In the genomic region with DNA sequence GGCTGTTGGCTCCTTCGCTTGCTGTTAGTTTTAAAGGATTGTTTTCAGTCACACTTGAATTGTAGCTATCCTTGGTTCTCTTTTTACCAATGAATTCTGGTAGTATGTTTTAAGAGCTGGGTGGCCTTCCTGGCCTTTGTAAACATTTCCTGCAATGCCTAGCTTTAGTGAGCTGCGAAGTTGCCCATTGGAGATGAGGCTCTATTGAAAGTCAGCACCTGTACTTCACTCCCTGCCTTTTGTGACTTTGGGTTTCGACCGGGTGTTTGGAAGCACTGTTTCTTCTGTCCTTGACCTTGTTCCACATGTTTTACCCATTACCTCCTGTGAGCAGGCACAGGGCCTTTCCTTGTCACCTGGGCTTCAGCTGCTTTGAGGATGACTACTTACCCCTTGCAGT, we compare ENCODE assay signal across 18 cellular contexts.
A peak's percentile ranks its signal among the peaks of the same experiment; 100 is the strongest.
DNase-seq lines count a peak whose midpoint lies in the region; ATAC-seq, FAIRE-seq and TF ChIP-seq lines count a peak whose summit lies in the region.
"Had no signal": no experiment of that assay in that cellular context is flagged by ENCODE, and none has a peak within 500 bp of the region (broad histone marks: within the 10 kb centered on the region; RNA-seq: fewer than 3 reads in every experiment).

No MANE protein-coding gene starts in this region.

- no peak overlapping the region for H2AFZ ChIP-seq in HepG2 (ENCODE audit: low read length)

- CTCF ChIA-PET in WTC11 (lab: Charles Lee) (interaction anchor here (0.6 to 1.1 kb wide), 2 partner anchors 14 to 65 kb away, joined by 3 to 4 read pairs; no protein-coding TSS in a partner anchor), HepG2 (lab: Yijun Ruan, JAX; ENCODE audit: low intra/inter-chr PET ratio, low total read pairs) (no interaction called here)

- peak overlapping the region; percentile 56 for H3K4me3 Mint-ChIP-seq in activated naive CD4-positive, alpha-beta T cell treated with anti-CD3 and anti-CD28 coated beads, Interleukin-2, amount 50 U/mL, for 24 hours
- H3K4me3 Mint-ChIP-seq in WTC11: 0 out of 2 replicates have a peak overlapping the region, but pooled peaks have one; percentile 14
- H3K4me3 Mint-ChIP-seq: stimulated activated naive CD8-positive, alpha-beta T cell treated with anti-CD3 and anti-CD28 coated beads, Interleukin-15, amount 100 ng/mL, for 72 hours had no signal

- H3K36me3 Mint-ChIP-seq in activated naive CD4-positive, alpha-beta T cell treated with anti-CD3 and anti-CD28 coated beads, Interleukin-2, amount 50 U/mL, for 24 hours: peaks cover 19% of the 10 kb centered on the region
- peaks cover 6% of the 10 kb centered on the region for H3K36me3 Mint-ChIP-seq in WTC11

- no peak overlapping the region for H3K4me2 ChIP-seq in HepG2 (ENCODE audit: low read depth, low read length)

- peaks cover 80% of the 10 kb centered on the region for H3K79me2 ChIP-seq in HepG2 (ENCODE audit: insufficient read depth, low read length)

- TF ChIP-seq RAD21 in HepG2 (CRISPR knock-in tag; IDR thresholded peaks at IDR 0.05): no peak

- peaks cover 43% of the 10 kb centered on the region for H4K20me1 ChIP-seq in HepG2 (ENCODE audit: insufficient read depth, low read length)

- BruUV-seq in HepG2 (replicated peaks; lab: Mats Ljungman, UMichigan): no TSS peak

- in situ Hi-C loops in HepG2 (cut with HindIII; ENCODE audit: extremely low pct_ligation_motif_present, low pct_unique_long_range_greater_than_20kb): no loop called here

- intact Hi-C loops in HepG2 (cut with micrococcal nuclease; ENCODE audit: unreplicated experiment) (loop anchor here (5.0 kb wide), 1 partner anchor 54 kb away; no protein-coding TSS in a partner anchor), spleen (cut with DNase I; ENCODE audit: low total_unique reads) (no loop called here)

- DNase-seq in activated naive CD4-positive, alpha-beta T cell (lab: John Stamatoyannopoulos, UW): no peak
- DNase-seq in WTC11 (ENCODE audit: low spot score) (no peak), HepG2 (ENCODE audit: low spot score) (no peak), spleen (no peak), NCI-H187 (lab: John Stamatoyannopoulos, UW) (no peak), NCI-H446 treated with DMSO at 0.1 percent for 48 hours (lab: John Stamatoyannopoulos, UW) (no peak), GM20000 (ENCODE audit: low spot score) (no peak)
- DNase-seq: activated naive CD4-positive, alpha-beta T cell treated with Interleukin-2 at 50 U/mL for 16 hours; brain microvascular endothelial cell; dorsolateral prefrontal cortex; NCI-H146; pancreas; stimulated activated naive CD8-positive, alpha-beta T cell treated with anti-CD3 and anti-CD28 coated beads, Interleukin-15, amount 100 ng/mL, for 72 hours; T-helper 1 cell; uterus had no signal

- H3K4me1 Mint-ChIP-seq in activated naive CD4-positive, alpha-beta T cell treated with anti-CD3 and anti-CD28 coated beads, Interleukin-2, amount 50 U/mL, for 24 hours: peaks cover 75% of the 10 kb centered on the region
- peaks cover 58% of the 10 kb centered on the region for H3K4me1 Mint-ChIP-seq in WTC11

- TF ChIP-seq CTCF in WTC11 (IDR thresholded peaks at IDR 0.05) (no peak), HepG2 (CRISPR knock-in tag; IDR thresholded peaks at IDR 0.05) (no peak), spleen (IDR thresholded peaks at IDR 0.05 in 8 of 11, conservative IDR thresholded peaks at IDR 0.05 in 3 of 11) (no peak), GM20000 (IDR thresholded peaks at IDR 0.05; ENCODE audit: extremely low read depth, missing control alignments) (no peak)

- H3K4me3 ChIP-seq in HepG2 (replicated peaks in 1 of 3; ENCODE audit: insufficient read depth in 1 of 3, low read depth in 2 of 3, low read length in 3 of 3): no peak overlapping the region
- no peak overlapping the region for H3K4me3 ChIP-seq in spleen
- H3K4me3 ChIP-seq: dorsolateral prefrontal cortex, esophagus muscularis mucosa, pancreas, uterus had no signal

- POLR2A ChIA-PET in WTC11 (lab: Charles Lee): no interaction called here
- POLR2A ChIA-PET in HepG2 (lab: Yijun Ruan, JAX): interaction anchor here (0.9 to 1.3 kb wide), 2 partner anchors 65 to 164 kb away, joined by 3 to 4 read pairs; a partner anchor contains a TSS

- no peaks in the 10 kb centered on the region for H3K27me3 ChIP-seq in HepG2 (ENCODE audit: control insufficient read depth in 1 of 2, insufficient read depth in 2 of 2, low read length in 2 of 2)
- no peaks in the 10 kb centered on the region for H3K27me3 ChIP-seq in spleen (replicated peaks in 1 of 7)
- H3K27me3 ChIP-seq: brain microvascular endothelial cell, dorsolateral prefrontal cortex, esophagus muscularis mucosa, pancreas, uterus had no signal

- H3K36me3 ChIP-seq in HepG2 (replicated peaks in 1 of 2; ENCODE audit: control insufficient read depth in 1 of 2, insufficient read depth in 2 of 2, low read length in 2 of 2) (peaks cover 2 to 8% of the 10 kb centered on the region in 2 experiments; a peak in 2 of 5 replicates), spleen (peaks cover 0 to 36% (median 0%) of the 10 kb centered on the region in 6 donors)
- H3K36me3 ChIP-seq: brain microvascular endothelial cell, pancreas, uterus had no signal

- no peaks in the 10 kb centered on the region for H3K27me3 Mint-ChIP-seq in activated naive CD4-positive, alpha-beta T cell treated with anti-CD3 and anti-CD28 coated beads, Interleukin-2, amount 50 U/mL, for 24 hours
- H3K27me3 Mint-ChIP-seq in WTC11 (ENCODE audit: low read depth): no peaks in the 10 kb centered on the region
- H3K27me3 Mint-ChIP-seq: stimulated activated naive CD8-positive, alpha-beta T cell treated with anti-CD3 and anti-CD28 coated beads, Interleukin-15, amount 100 ng/mL, for 72 hours had no signal

- peak overlapping the region; percentile 29 for H3K27ac ChIP-seq in HepG2 (ENCODE audit: extremely low read length, insufficient read depth, low read length)
- peak overlapping the region in 5 of 8 donors; percentile 36 to 49 (median 43) for H3K27ac ChIP-seq in spleen
- H3K27ac ChIP-seq: brain microvascular endothelial cell, C4-2B, dorsolateral prefrontal cortex, esophagus muscularis mucosa, pancreas, uterus had no signal

- ATAC-seq in WTC11: peak; percentile 43
- peak; percentile 55 for ATAC-seq in HepG2

- TF ChIP-seq EP300 in HepG2 (IDR thresholded peaks at IDR 0.05; ENCODE audit: low read depth in 2 of 2, low read length in 2 of 2) (no peak), HepG2 (CRISPR knock-in tag; IDR thresholded peaks at IDR 0.05; ENCODE audit: borderline replicate concordance) (no peak)

- no peak overlapping the region for H3K9ac ChIP-seq in HepG2 (ENCODE audit: insufficient read depth, low read depth, low read length)

- no peaks in the 10 kb centered on the region for H3K9me3 Mint-ChIP-seq in activated naive CD4-positive, alpha-beta T cell treated with anti-CD3 and anti-CD28 coated beads, Interleukin-2, amount 50 U/mL, for 24 hours
- peaks cover 2% of the 10 kb centered on the region for H3K9me3 Mint-ChIP-seq in WTC11

- TF ChIP-seq POLR2A in HepG2 (IDR thresholded peaks at IDR 0.05; ENCODE audit: insufficient read depth in 1 of 2, low read depth in 2 of 2, low read length in 2 of 2) (no peak), spleen (IDR thresholded peaks at IDR 0.05) (no peak)

- H3K27ac Mint-ChIP-seq in activated naive CD4-positive, alpha-beta T cell treated with anti-CD3 and anti-CD28 coated beads, Interleukin-2, amount 50 U/mL, for 24 hours: peak overlapping the region; percentile 10
- H3K27ac Mint-ChIP-seq in WTC11: peak overlapping the region; percentile 95

- H3K4me1 ChIP-seq in HepG2 (ENCODE audit: insufficient read depth, low read length): peaks cover 37% of the 10 kb centered on the region
- H3K4me1 ChIP-seq in spleen: peaks cover 36 to 95% (median 54%) of the 10 kb centered on the region in 6 donors

- H3K9me3 ChIP-seq in HepG2 (ENCODE audit: low read length) (no peaks in the 10 kb centered on the region), spleen (no peaks in the 10 kb centered on the region)
- H3K9me3 ChIP-seq: esophagus muscularis mucosa, pancreas, uterus had no signal

- 61% methylated on average over 4 of the region's 4 CpGs for WGBS in HepG2 (ENCODE audit: low lambda C conversion rate)
- whole genome bisulfite sequencing in spleen, 5 donors: 59 to 64% (median 62%) methylated on average over 4 of the region's 4 CpGs

- peak; percentile 8 for FAIRE-seq in HepG2 (lab: Jason Lieb, UNC)
- FAIRE-seq: pancreas had no signal

TF ChIP-seq in WTC11, 78 proteins besides CTCF, POLR2A, EP300 and RAD21 (continues in another document):
- TF ChIP-seq NR2C2 (CRISPR knock-in tag; IDR thresholded peaks at IDR 0.05): no peak
- TF ChIP-seq SP1 (CRISPR knock-in tag; conservative IDR thresholded peaks at IDR 0.05): no peak

TF ChIP-seq in HepG2, 621 proteins besides CTCF, POLR2A, EP300 and RAD21 (continues in another document):
- TF ChIP-seq, protein P1, sequence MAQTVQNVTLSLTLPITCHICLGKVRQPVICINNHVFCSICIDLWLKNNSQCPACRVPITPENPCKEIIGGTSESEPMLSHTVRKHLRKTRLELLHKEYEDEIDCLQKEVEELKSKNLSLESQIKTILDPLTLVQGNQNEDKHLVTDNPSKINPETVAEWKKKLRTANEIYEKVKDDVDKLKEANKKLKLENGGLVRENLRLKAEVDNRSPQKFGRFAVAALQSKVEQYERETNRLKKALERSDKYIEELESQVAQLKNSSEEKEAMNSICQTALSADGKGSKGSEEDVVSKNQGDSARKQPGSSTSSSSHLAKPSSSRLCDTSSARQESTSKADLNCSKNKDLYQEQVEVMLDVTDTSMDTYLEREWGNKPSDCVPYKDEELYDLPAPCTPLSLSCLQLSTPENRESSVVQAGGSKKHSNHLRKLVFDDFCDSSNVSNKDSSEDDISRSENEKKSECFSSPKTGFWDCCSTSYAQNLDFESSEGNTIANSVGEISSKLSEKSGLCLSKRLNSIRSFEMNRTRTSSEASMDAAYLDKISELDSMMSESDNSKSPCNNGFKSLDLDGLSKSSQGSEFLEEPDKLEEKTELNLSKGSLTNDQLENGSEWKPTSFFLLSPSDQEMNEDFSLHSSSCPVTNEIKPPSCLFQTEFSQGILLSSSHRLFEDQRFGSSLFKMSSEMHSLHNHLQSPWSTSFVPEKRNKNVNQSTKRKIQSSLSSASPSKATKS (CRISPR knock-in tag; IDR thresholded peaks at IDR 0.05): peak; percentile 57; the same call in 1 of the 2 replicates
- TF ChIP-seq SNAI1 (CRISPR knock-in tag; IDR thresholded peaks at IDR 0.05; ENCODE audit: borderline replicate concordance) (no peak), RARA (CRISPR knock-in tag; IDR thresholded peaks at IDR 0.05) (peak; percentile 42; the same call in 1 of the 2 replicates), ZMYM4 (CRISPR knock-in tag; IDR thresholded peaks at IDR 0.05) (peak; percentile 48), MIER2 (CRISPR knock-in tag; IDR thresholded peaks at IDR 0.05) (no peak), ZMYM3 (CRISPR knock-in tag; IDR thresholded peaks at IDR 0.05) (no peak), CENPT (CRISPR knock-in tag; IDR thresholded peaks at IDR 0.05; ENCODE audit: low read depth) (no peak), NR2F6 (IDR thresholded peaks at IDR 0.05) (0 out of 2 replicates have a peak, but pooled peaks have one; percentile 9), NR2F6 (CRISPR knock-in tag; IDR thresholded peaks at IDR 0.05) (peak; percentile 60), ZNF841 (CRISPR knock-in tag; IDR thresholded peaks at IDR 0.05; ENCODE audit: borderline replicate concordance) (no peak), NR2C2 (CRISPR knock-in tag; IDR thresholded peaks at IDR 0.05; ENCODE audit: borderline replicate concordance) (peak; percentile 19; the same call in 1 of the 2 replicates)
